ENCODE assay signal across 38 cellular contexts in genomic region chr17:45958307-45958706, GRCh38. TPM values are rescaled to one million over a fixed set of nuclear protein-coding genes. Genes with fewer than 3 reads are reported as not detected.
"Had no signal": no experiment of that assay in that cellular context is flagged by ENCODE, and none has a peak within 500 bp of the region (broad histone marks: within the 10 kb centered on the region; RNA-seq: fewer than 3 reads in every experiment).

No MANE protein-coding gene starts in this region.

- H3K9ac ChIP-seq: KMS-11 had no signal

- H3K36me3 ChIP-seq: MG63 had no signal

- H3K4me3 ChIP-seq: MG63 had no signal

- H3K9me3 ChIP-seq: MG63 had no signal

- H3K27ac ChIP-seq: KMS-11 had no signal

- DNase-seq: Karpas-422, Kasumi-1, MG63, MM.1S, MV-4-11, NCI-H1048, NCI-H1092, NCI-H1092 treated with DMSO at 0.1 percent for 48 hours, NCI-H1105, NCI-H1105 treated with DMSO at 0.1 percent for 48 hours, NCI-H1417, NCI-H1417 treated with DMSO at 0.1 percent for 48 hours, NCI-H1436, NCI-H1436 treated with DMSO at 0.1 percent for 48 hours, NCI-H146, NCI-H1694, NCI-H1694 treated with DMSO at 0.1 percent for 48 hours, NCI-H187, NCI-H187 treated with DMSO at 0.1 percent for 48 hours, NCI-H1930, NCI-H2029, NCI-H2029 treated with DMSO at 0.1 percent for 48 hours, NCI-H2081, NCI-H2081 treated with DMSO at 0.1 percent for 48 hours, NCI-H2107, NCI-H2171, NCI-H2171 treated with DMSO at 0.1 percent for 48 hours, NCI-H2227 treated with DMSO at 0.1 percent for 48 hours, NCI-H226, NCI-H345, NCI-H446, NCI-H446 treated with DMSO at 0.1 percent for 48 hours, NCI-H510A had no signal

RNA-seq across cellular contexts. Expression of gene STH, which starts 40.7 kb away (rescaled TPM):
- total RNA-seq: LHCN-M2, M059J, MCF 10A, NCI-H460 had no signal
